Comparison of ENCODE assay signal across 1 cellular context in the genomic region with DNA sequence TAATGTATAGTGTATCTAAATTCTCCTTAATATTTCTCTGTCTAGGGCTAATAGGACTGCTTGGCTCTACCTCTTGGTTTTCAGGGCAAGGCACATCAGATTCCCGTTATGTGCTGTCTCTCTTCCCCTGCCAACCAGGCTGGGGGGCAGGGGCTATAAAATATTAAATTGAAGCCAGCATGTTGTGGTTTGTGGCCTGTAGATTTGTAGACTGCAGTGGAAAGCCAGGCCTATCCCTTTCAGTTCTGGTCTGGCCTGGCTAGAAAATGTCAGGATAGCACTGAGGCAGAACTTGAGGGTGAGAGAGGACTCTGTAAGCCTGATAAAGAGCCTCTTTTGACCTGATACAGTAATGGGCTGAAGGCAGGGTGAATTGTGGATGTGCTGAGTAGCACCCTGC.
TF ChIP-seq lines count a peak whose summit lies in the region.

No MANE protein-coding gene starts in this region.

TF ChIP-seq in WTC11, 78 proteins besides CTCF, POLR2A, EP300 and RAD21:
- no peak for TF ChIP-seq ATF2 (CRISPR knock-in tag; IDR thresholded peaks at IDR 0.05; ENCODE audit: borderline replicate concordance, low read depth)
TF ChIP-seq in WTC11: peak in this region for 0.
